Comparison of ENCODE assay signal across 22 cellular contexts in the genomic region with DNA sequence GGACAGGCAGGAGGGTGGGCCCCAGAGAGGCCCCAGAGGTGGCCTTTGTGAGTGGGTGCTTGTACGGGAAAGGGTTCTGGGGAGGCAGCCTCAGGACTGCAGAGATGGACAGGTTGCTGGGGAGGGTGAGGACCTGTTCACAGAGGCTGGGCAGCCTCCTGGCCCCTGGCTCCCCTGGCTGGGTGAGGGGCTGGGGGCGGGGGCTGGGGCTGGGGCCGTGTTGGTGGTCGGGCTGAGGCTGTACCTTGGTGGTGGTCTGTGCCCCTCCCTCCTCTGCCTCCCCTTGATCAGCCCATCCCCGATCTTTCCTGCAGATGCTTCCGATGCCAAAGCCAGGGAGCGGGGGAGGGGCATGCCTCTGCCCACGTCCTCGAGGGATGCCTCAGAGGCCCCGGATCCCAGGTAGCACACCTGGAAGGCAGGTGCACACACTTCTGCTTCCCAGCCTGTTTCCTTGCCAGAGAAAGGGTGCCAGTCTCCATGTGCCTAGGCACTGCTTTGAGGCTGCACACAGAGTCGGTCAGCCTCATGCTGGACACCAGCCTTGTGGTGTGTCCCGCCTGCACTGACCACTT. TPM values are rescaled to one million over a fixed set of nuclear protein-coding genes. Genes with fewer than 3 reads are reported as not detected.
A peak's percentile ranks its signal among the peaks of the same experiment; 100 is the strongest.
DNase-seq lines count a peak whose midpoint lies in the region; ATAC-seq and TF ChIP-seq lines count a peak whose summit lies in the region.
"Had no signal": no experiment of that assay in that cellular context is flagged by ENCODE, and none has a peak within 500 bp of the region (broad histone marks: within the 10 kb centered on the region; RNA-seq: fewer than 3 reads in every experiment).

No MANE protein-coding gene starts in this region.

- H3K27ac Mint-ChIP-seq in T-helper 2 cell treated with Interferon-gamma antibody and Interleukin-4, amounts not matched to agents 5 μg/mL and 100 μg/mL, for 36 hours: peak overlapping the region; percentile 99
- peak overlapping the region; percentile 87 for H3K27ac Mint-ChIP-seq in activated T-helper 1 cell treated with anti-CD3 and anti-CD28 coated beads, Interleukin-12 subunit alpha, Interleukin-12 subunit beta, Interleukin-2, Interleukin-4 antibody, amounts not matched to agents 30 ng/mL and 10 ng/mL and 1 ng/mL, durations not matched to agents 14 hours and 24 hours and 36 hours
- H3K27ac Mint-ChIP-seq: type B pancreatic cell had no signal

- no peaks in the 10 kb centered on the region for H3K27me3 Mint-ChIP-seq in T-helper 2 cell treated with Interferon-gamma antibody and Interleukin-4, amounts not matched to agents 5 μg/mL and 100 μg/mL, for 36 hours (ENCODE audit: low read depth)
- no peaks in the 10 kb centered on the region for H3K27me3 Mint-ChIP-seq in activated T-helper 1 cell treated with anti-CD3 and anti-CD28 coated beads, Interleukin-12 subunit alpha, Interleukin-12 subunit beta, Interleukin-2, Interleukin-4 antibody, amounts not matched to agents 30 ng/mL and 10 ng/mL and 1 ng/mL, durations not matched to agents 14 hours and 24 hours and 36 hours (ENCODE audit: insufficient read depth)
- H3K27me3 Mint-ChIP-seq: type B pancreatic cell had no signal

- peaks cover 42% of the 10 kb centered on the region for H3K4me1 Mint-ChIP-seq in T-helper 2 cell treated with Interferon-gamma antibody and Interleukin-4, amounts not matched to agents 5 μg/mL and 100 μg/mL, for 36 hours (ENCODE audit: low read depth)
- peaks cover 45% of the 10 kb centered on the region for H3K4me1 Mint-ChIP-seq in activated T-helper 1 cell treated with anti-CD3 and anti-CD28 coated beads, Interleukin-12 subunit alpha, Interleukin-12 subunit beta, Interleukin-2, Interleukin-4 antibody, amounts not matched to agents 30 ng/mL and 10 ng/mL and 1 ng/mL, durations not matched to agents 14 hours and 24 hours and 36 hours (ENCODE audit: low read depth)

- peaks cover 73 to 96% (median 94%) of the 10 kb centered on the region in 10 experiments for H3K4me1 ChIP-seq in BLaER1 treated with 17β-estradiol and CSF1 and Interleukin-3, amounts not matched to agents 10 nM and 100 nM
- H3K4me1 ChIP-seq in KMS-11 (ENCODE audit: low read depth, poor library complexity, severe bottlenecking): peaks cover 38% of the 10 kb centered on the region

- intact Hi-C loops in activated T-helper 1 cell treated with anti-CD3 and anti-CD28 coated beads, Interleukin-12 subunit alpha, Interleukin-12 subunit beta, Interleukin-2, Interleukin-4 antibody, amounts not matched to agents 30 ng/mL and 10 ng/mL and 1 ng/mL, durations not matched to agents 14 hours and 24 hours and 36 hours (cut with micrococcal nuclease): loop anchor here (5.0 kb wide), 1 partner anchor 426 kb away; no protein-coding TSS in a partner anchor

- no peaks in the 10 kb centered on the region for H3K9me3 Mint-ChIP-seq in T-helper 2 cell treated with Interferon-gamma antibody and Interleukin-4, amounts not matched to agents 5 μg/mL and 100 μg/mL, for 36 hours
- H3K9me3 Mint-ChIP-seq in activated T-helper 1 cell treated with anti-CD3 and anti-CD28 coated beads, Interleukin-12 subunit alpha, Interleukin-12 subunit beta, Interleukin-2, Interleukin-4 antibody, amounts not matched to agents 30 ng/mL and 10 ng/mL and 1 ng/mL, durations not matched to agents 14 hours and 24 hours and 36 hours: no peaks in the 10 kb centered on the region
- H3K9me3 Mint-ChIP-seq: type B pancreatic cell had no signal

- H2AFZ ChIP-seq in KMS-11 (ENCODE audit: low read depth): no peak overlapping the region
- H2AFZ ChIP-seq: parathyroid adenoma had no signal

- no peak for TF ChIP-seq CTCF in KMS-11 (conservative IDR thresholded peaks at IDR 0.05; ENCODE audit: low read depth, low read length)

- no peak overlapping the region for H3K27ac ChIP-seq in BLaER1 treated with 17β-estradiol and CSF1 and Interleukin-3, amounts not matched to agents 10 nM and 100 nM
- H3K27ac ChIP-seq in KMS-11: no peak overlapping the region
- H3K27ac ChIP-seq: A549, gastrocnemius medialis, parathyroid adenoma had no signal

- no peaks in the 10 kb centered on the region for H3K27me3 ChIP-seq in BLaER1 treated with 17β-estradiol and CSF1 and Interleukin-3, amounts not matched to agents 10 nM and 100 nM
- H3K27me3 ChIP-seq in KMS-11 (ENCODE audit: insufficient read depth, low read depth): no peaks in the 10 kb centered on the region
- H3K27me3 ChIP-seq: gastrocnemius medialis had no signal

- H3K9ac ChIP-seq in BLaER1 treated with 17β-estradiol and CSF1 and Interleukin-3, amounts not matched to agents 10 nM and 100 nM: peak overlapping the region in 2 of 11 experiments; percentile 38 to 54; a peak in 3 of 22 replicates
- no peak overlapping the region for H3K9ac ChIP-seq in KMS-11
- H3K9ac ChIP-seq: parathyroid adenoma had no signal

- peaks cover 13% of the 10 kb centered on the region; the same call in 1 of the 2 replicates for H3K79me2 ChIP-seq in KMS-11 (ENCODE audit: insufficient read depth, low read depth)

- H3K4me3 ChIP-seq in BLaER1 treated with 17β-estradiol and CSF1 and Interleukin-3, amounts not matched to agents 10 nM and 100 nM: no peak overlapping the region
- no peak overlapping the region for H3K4me3 ChIP-seq in KMS-11 (IDR thresholded peaks at IDR 0.05; ENCODE audit: insufficient read depth, low read depth, low read length)
- H3K4me3 ChIP-seq: A549, gastrocnemius medialis, HAP-1, lung had no signal

- DNase-seq in T-helper 2 cell treated with Interferon-gamma antibody and Interleukin-4, amounts not matched to agents 5 μg/mL and 100 μg/mL, for 36 hours (ENCODE audit: low spot score): no peak
- no peak for DNase-seq in T-helper 2 cell
- DNase-seq in activated T-helper 1 cell treated with anti-CD3 and anti-CD28 coated beads, Interleukin-12 subunit alpha, Interleukin-12 subunit beta, Interleukin-2, Interleukin-4 antibody, amounts not matched to agents 30 ng/mL and 10 ng/mL and 1 ng/mL, durations not matched to agents 14 hours and 24 hours and 36 hours (ENCODE audit: low spot score): no peak
- DNase-seq in effector CD4-positive, alpha-beta T cell: no peak
- no peak for DNase-seq in NCI-H446 treated with DMSO at 0.1 percent for 48 hours (lab: John Stamatoyannopoulos, UW)
- DNase-seq: activated CD4-positive, alpha-beta T cell treated with anti-CD3 and anti-CD28 coated beads, Interleukin-2, amount 50 U/mL, for 1 hour; activated effector memory CD4-positive, alpha-beta T cell treated with anti-CD3 and anti-CD28 coated beads, Interleukin-2, amount 50 U/mL, for 16 hours; AML-193; gastrocnemius medialis; NCI-H1694; NCI-H2171 treated with DMSO at 0.1 percent for 48 hours; NCI-H526 treated with DMSO at 0.1 percent for 48 hours; stimulated activated CD4-positive, alpha-beta T cell treated with anti-CD3 and anti-CD28 coated beads, Interleukin-2, amount 100 ng/mL, for 24 hours had no signal

- H3K36me3 ChIP-seq in BLaER1 treated with 17β-estradiol and CSF1 and Interleukin-3, amounts not matched to agents 10 nM and 100 nM: peaks cover 0 to 13% (median 8%) of the 10 kb centered on the region in 11 experiments; a peak in 18 of 22 replicates
- H3K36me3 ChIP-seq in KMS-11 (ENCODE audit: insufficient read depth): no peaks in the 10 kb centered on the region
- H3K36me3 ChIP-seq: gastrocnemius medialis, HAP-1 had no signal

- H4K20me1 ChIP-seq in BLaER1 treated with 17β-estradiol and CSF1 and Interleukin-3, amounts not matched to agents 10 nM and 100 nM: peaks cover 21 to 68% (median 38%) of the 10 kb centered on the region in 11 experiments; a peak in 20 of 22 replicates
- no peaks in the 10 kb centered on the region for H4K20me1 ChIP-seq in KMS-11 (ENCODE audit: insufficient read depth)

- H3K9me3 ChIP-seq in BLaER1 treated with 17β-estradiol and CSF1 and Interleukin-3, amounts not matched to agents 10 nM and 100 nM (replicated peaks in 1 of 11): no peaks in the 10 kb centered on the region
- H3K9me3 ChIP-seq: A549, gastrocnemius medialis, HAP-1 had no signal

- ATAC-seq in HG03442 (IDR thresholded peaks at IDR 0.05; ENCODE audit: unreplicated experiment): no peak
- ATAC-seq: A549, gastrocnemius medialis had no signal

- peak overlapping the region; percentile 83 for H3K4me3 Mint-ChIP-seq in T-helper 2 cell treated with Interferon-gamma antibody and Interleukin-4, amounts not matched to agents 5 μg/mL and 100 μg/mL, for 36 hours
- H3K4me3 Mint-ChIP-seq in activated T-helper 1 cell treated with anti-CD3 and anti-CD28 coated beads, Interleukin-12 subunit alpha, Interleukin-12 subunit beta, Interleukin-2, Interleukin-4 antibody, amounts not matched to agents 30 ng/mL and 10 ng/mL and 1 ng/mL, durations not matched to agents 14 hours and 24 hours and 36 hours: no peak overlapping the region
- H3K4me3 Mint-ChIP-seq: type B pancreatic cell had no signal

- peak overlapping the region; percentile 68 to 100 (median 99); a peak in 21 of 22 replicates for H3K4me2 ChIP-seq in BLaER1 treated with 17β-estradiol and CSF1 and Interleukin-3, amounts not matched to agents 10 nM and 100 nM
- H3K4me2 ChIP-seq in KMS-11: peak overlapping the region; percentile 94; the same call in 1 of the 2 replicates
- H3K4me2 ChIP-seq: A549 had no signal

- H3K36me3 Mint-ChIP-seq in T-helper 2 cell treated with Interferon-gamma antibody and Interleukin-4, amounts not matched to agents 5 μg/mL and 100 μg/mL, for 36 hours (ENCODE audit: low read depth): peaks cover 18% of the 10 kb centered on the region
- peaks cover 6% of the 10 kb centered on the region for H3K36me3 Mint-ChIP-seq in activated T-helper 1 cell treated with anti-CD3 and anti-CD28 coated beads, Interleukin-12 subunit alpha, Interleukin-12 subunit beta, Interleukin-2, Interleukin-4 antibody, amounts not matched to agents 30 ng/mL and 10 ng/mL and 1 ng/mL, durations not matched to agents 14 hours and 24 hours and 36 hours (ENCODE audit: low read depth)
- H3K36me3 Mint-ChIP-seq: type B pancreatic cell had no signal

RNA-seq across cellular contexts. Expression of gene TCEA2, which starts 4.8 kb away (rescaled TPM):
- total RNA-seq in activated T-helper 1 cell treated with anti-CD3 and anti-CD28 coated beads, Interleukin-12 subunit alpha, Interleukin-12 subunit beta, Interleukin-2, Interleukin-4 antibody, amounts not matched to agents 30 ng/mL and 10 ng/mL and 1 ng/mL, durations not matched to agents 14 hours and 24 hours and 36 hours: 33.8 TPM in 2 replicates

RNA-seq across cellular contexts. Expression of gene RGS19, which starts 11.5 kb away (rescaled TPM):
- 54.7 and 55.9 TPM in 2 replicates for total RNA-seq in activated T-helper 1 cell treated with anti-CD3 and anti-CD28 coated beads, Interleukin-12 subunit alpha, Interleukin-12 subunit beta, Interleukin-2, Interleukin-4 antibody, amounts not matched to agents 30 ng/mL and 10 ng/mL and 1 ng/mL, durations not matched to agents 14 hours and 24 hours and 36 hours

RNA-seq across cellular contexts. Expression of gene OPRL1, which starts 12.1 kb away (rescaled TPM):
- 0.16 and 0.20 TPM in 2 replicates for total RNA-seq in activated T-helper 1 cell treated with anti-CD3 and anti-CD28 coated beads, Interleukin-12 subunit alpha, Interleukin-12 subunit beta, Interleukin-2, Interleukin-4 antibody, amounts not matched to agents 30 ng/mL and 10 ng/mL and 1 ng/mL, durations not matched to agents 14 hours and 24 hours and 36 hours

RNA-seq across cellular contexts. Expression of gene LKAAEAR1, which starts 16.4 kb away (rescaled TPM):
- total RNA-seq in activated T-helper 1 cell treated with anti-CD3 and anti-CD28 coated beads, Interleukin-12 subunit alpha, Interleukin-12 subunit beta, Interleukin-2, Interleukin-4 antibody, amounts not matched to agents 30 ng/mL and 10 ng/mL and 1 ng/mL, durations not matched to agents 14 hours and 24 hours and 36 hours: 0.31 and 0.39 TPM in 2 replicates
- total RNA-seq: gastrocnemius medialis, mucosa of gallbladder had no signal

RNA-seq across cellular contexts. Expression of gene SOX18, which starts 18.4 kb away (rescaled TPM):
- 1.3 TPM in 2 replicates for total RNA-seq in activated T-helper 1 cell treated with anti-CD3 and anti-CD28 coated beads, Interleukin-12 subunit alpha, Interleukin-12 subunit beta, Interleukin-2, Interleukin-4 antibody, amounts not matched to agents 30 ng/mL and 10 ng/mL and 1 ng/mL, durations not matched to agents 14 hours and 24 hours and 36 hours
